ENCODE assay signal across 8 cellular contexts in the genomic region with DNA sequence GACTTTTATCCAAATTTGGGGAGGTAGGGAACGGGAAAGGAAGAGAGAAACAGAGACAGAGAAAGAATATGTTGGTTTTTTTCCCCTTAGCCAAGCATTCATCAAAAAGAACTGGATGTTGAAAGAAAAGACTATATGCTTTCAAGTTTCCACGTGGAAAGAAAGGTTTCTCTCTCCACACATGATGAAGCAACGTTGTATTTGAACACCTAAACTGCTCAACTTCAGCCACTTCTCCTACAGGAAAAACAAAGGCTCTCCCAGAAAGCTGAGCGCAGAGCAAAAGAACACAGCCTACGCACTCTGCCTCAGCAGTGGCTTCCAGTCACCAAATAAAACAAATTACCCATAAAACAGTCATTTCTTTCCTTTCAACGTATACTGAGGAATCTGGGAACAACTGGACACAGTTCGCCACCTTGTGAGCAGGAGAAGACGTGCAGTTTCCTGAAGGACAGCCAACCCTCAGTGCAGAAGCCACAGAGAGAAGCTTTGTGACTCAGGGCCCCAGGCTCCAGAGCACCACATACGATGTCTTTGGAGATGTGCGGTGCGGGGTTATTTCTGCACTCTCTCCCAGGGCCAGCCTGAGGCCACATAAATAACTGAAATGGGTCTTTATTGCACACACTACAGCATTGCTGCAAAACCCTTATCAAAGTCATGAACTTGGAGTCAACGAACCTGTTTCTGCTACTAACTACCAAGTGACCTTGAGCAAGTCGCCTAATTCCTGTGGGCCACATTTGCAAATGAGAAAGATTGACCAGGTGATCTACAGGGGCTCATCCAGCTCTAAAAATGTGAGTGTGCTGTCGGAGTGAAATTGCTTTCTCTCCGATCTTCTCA. TPM values are rescaled to one million over a fixed set of nuclear protein-coding genes. Genes with fewer than 3 reads are reported as not detected.
A peak's percentile ranks its signal among the peaks of the same experiment; 100 is the strongest.
DNase-seq lines count a peak whose midpoint lies in the region; ATAC-seq, FAIRE-seq and TF ChIP-seq lines count a peak whose summit lies in the region.

No MANE protein-coding gene starts in this region.

- no peak for TF ChIP-seq POLR2A in GM12891 (IDR thresholded peaks at IDR 0.05; ENCODE audit: low read depth, low read length)
- no peak for TF ChIP-seq POLR2A in transverse colon (IDR thresholded peaks at IDR 0.05)

- no peak overlapping the region for H3K27ac Mint-ChIP-seq in activated CD4-positive, alpha-beta memory T cell treated with anti-CD3 and anti-CD28 coated beads, Interleukin-2, amount 10 ng/mL, durations not matched to agents 7 days and 5 days

- no peak overlapping the region for H3K4me3 ChIP-seq in transverse colon

- peak; percentile 91 for FAIRE-seq in GM12891 (lab: Jason Lieb, UNC)

- POLR2A ChIA-PET in activated CD4-positive, alpha-beta memory T cell treated with anti-CD3 and anti-CD28 coated beads, Interleukin-2, amount 10 ng/mL, durations not matched to agents 7 days and 5 days (lab: Charles Lee), result interaction anchor here (0.8 to 1.1 kb wide), 2 partner anchors 17 to 21 kb away, joined by 4 read pairs; no protein-coding TSS in a partner anchor

- no peaks in the 10 kb centered on the region for H3K36me3 ChIP-seq in transverse colon

- 23 to 32% methylated on average over 6 to 15 of the region's 15 CpGs for WGBS in transverse colon (ENCODE audit: low coverage in 1 of 2), 2 donors

- H3K36me3 Mint-ChIP-seq in activated CD4-positive, alpha-beta memory T cell treated with anti-CD3 and anti-CD28 coated beads, Interleukin-2, amount 10 ng/mL, durations not matched to agents 7 days and 5 days (ENCODE audit: low read depth), result no peaks in the 10 kb centered on the region

- H3K4me3 Mint-ChIP-seq in activated CD4-positive, alpha-beta memory T cell treated with anti-CD3 and anti-CD28 coated beads, Interleukin-2, amount 10 ng/mL, durations not matched to agents 7 days and 5 days, result no peak overlapping the region

- H3K4me1 Mint-ChIP-seq in activated CD4-positive, alpha-beta memory T cell treated with anti-CD3 and anti-CD28 coated beads, Interleukin-2, amount 10 ng/mL, durations not matched to agents 7 days and 5 days, result peaks cover 16% of the 10 kb centered on the region

- intact Hi-C loops in transverse colon (cut with DNase I; ENCODE audit: low total_unique reads), result no loop called here

- H3K9me3 Mint-ChIP-seq in activated CD4-positive, alpha-beta memory T cell treated with anti-CD3 and anti-CD28 coated beads, Interleukin-2, amount 10 ng/mL, durations not matched to agents 7 days and 5 days, result no peaks in the 10 kb centered on the region

- no peaks in the 10 kb centered on the region for H3K27me3 ChIP-seq in transverse colon

- H3K27me3 Mint-ChIP-seq in activated CD4-positive, alpha-beta memory T cell treated with anti-CD3 and anti-CD28 coated beads, Interleukin-2, amount 10 ng/mL, durations not matched to agents 7 days and 5 days, result peaks cover 66% of the 10 kb centered on the region

- TF ChIP-seq CTCF in transverse colon (IDR thresholded peaks at IDR 0.05), result peak; percentile 35 to 63 (median 51)

- no peak overlapping the region for H3K27ac ChIP-seq in transverse colon

- H3K4me1 ChIP-seq in transverse colon, result peaks cover 0 to 7% (median 2%) of the 10 kb centered on the region in 4 donors

- in situ Hi-C loops in transverse colon (cut with MboI; ENCODE audit: low pct_ligation_motif_present in 1 of 4, low pct_unique_long_range_greater_than_20kb in 1 of 4, low sequenced_read_pairs in 3 of 4), result loop anchor here in 1 of 4 donors (10.0 kb wide), 1 partner anchor 169 kb away; no protein-coding TSS in a partner anchor

- peak; percentile 26 to 31 for DNase-seq in AML-193 (lab: John Stamatoyannopoulos, UW)
- DNase-seq in GM12891 (ENCODE audit: insufficient read length, low spot score), result no peak
- peak; percentile 17 for DNase-seq in NCI-H1417 treated with DMSO at 0.1 percent for 48 hours (lab: John Stamatoyannopoulos, UW)
- peak; percentile 42 for DNase-seq in activated CD4-positive, alpha-beta memory T cell treated with anti-CD3 and anti-CD28 coated beads, Interleukin-2, amount 10 ng/mL, durations not matched to agents 7 days and 5 days
- peak; percentile 73 for DNase-seq in iPS-NIHi11 (ENCODE audit: low spot score)
- DNase-seq in transverse colon, result peak; percentile 24

- H3K9me3 ChIP-seq in transverse colon, result no peaks in the 10 kb centered on the region

- TF ChIP-seq EP300 in transverse colon (IDR thresholded peaks at IDR 0.05; ENCODE audit: low read depth), result no peak

- CTCF ChIA-PET in activated CD4-positive, alpha-beta memory T cell treated with anti-CD3 and anti-CD28 coated beads, Interleukin-2, amount 10 ng/mL, durations not matched to agents 7 days and 5 days (lab: Charles Lee), result interaction anchor here (0.6 to 2.9 kb wide), 8 partner anchors 28 to 170 kb away, joined by 3 to 18 read pairs (median 4); no protein-coding TSS in a partner anchor

- peak; percentile 81 for ATAC-seq in HG02642 (IDR thresholded peaks at IDR 0.05; ENCODE audit: poor library complexity, unreplicated experiment)
- ATAC-seq in HG03139 (IDR thresholded peaks at IDR 0.05; ENCODE audit: unreplicated experiment), result no peak

TF ChIP-seq in GM12891, 5 proteins besides CTCF, POLR2A, EP300 and RAD21:
- TF ChIP-seq SPI1 (IDR thresholded peaks at IDR 0.05; ENCODE audit: low read depth, low read length) (no peak), PAX5 (IDR thresholded peaks at IDR 0.05; ENCODE audit: insufficient read depth, low read length, severe bottlenecking) (no peak), TAF1 (IDR thresholded peaks at IDR 0.05; ENCODE audit: low read depth, low read length) (no peak), POU2F2 (IDR thresholded peaks at IDR 0.05; ENCODE audit: low read depth, low read length) (no peak), POLR2AphosphoS5 (IDR thresholded peaks at IDR 0.05; ENCODE audit: low read depth, low read length) (no peak)

RNA-seq across cellular contexts. Expression of a gene that starts 10.1 kb away (rescaled TPM):
- not detected for polyA plus RNA-seq in GM12891 (2012; ENCODE audit: low read depth, missing spikeins)
- 10 to 100 TPM; 12.6 to 13.3 TPM for total RNA-seq in activated CD4-positive, alpha-beta memory T cell treated with anti-CD3 and anti-CD28 coated beads, Interleukin-2, amount 10 ng/mL, durations not matched to agents 7 days and 5 days
- total RNA-seq in transverse colon, result not detected

RNA-seq across cellular contexts. Expression of a gene that starts 48.0 kb away (rescaled TPM):
- not detected for polyA plus RNA-seq in GM12891 (2012; ENCODE audit: low read depth, missing spikeins)
- total RNA-seq in activated CD4-positive, alpha-beta memory T cell treated with anti-CD3 and anti-CD28 coated beads, Interleukin-2, amount 10 ng/mL, durations not matched to agents 7 days and 5 days, result 1 to 10 TPM; 5.5 to 6.2 TPM
- not detected for total RNA-seq in transverse colon

RNA-seq across cellular contexts. Expression of a gene that starts 50.3 kb away (rescaled TPM):
- 107 TPM for polyA plus RNA-seq in GM12891 (2012; ENCODE audit: low read depth, missing spikeins)
- 100 to 1,000 TPM; 149 TPM for total RNA-seq in activated CD4-positive, alpha-beta memory T cell treated with anti-CD3 and anti-CD28 coated beads, Interleukin-2, amount 10 ng/mL, durations not matched to agents 7 days and 5 days
- total RNA-seq in transverse colon, result 10 to 100 TPM; 13.5 to 27.3 (median 24.2) TPM

Comparison
In these comparisons a context has a peak if more than half of its experiments do, and no peak if none do; other contexts are left out.
1. RNA of a gene that starts 10.1 kb away (total RNA-seq): 12.6 to 13.3 TPM in activated CD4-positive, alpha-beta memory T cell treated with anti-CD3 and anti-CD28 coated beads, Interleukin-2, amount 10 ng/mL, durations not matched to agents 7 days and 5 days; not detected in transverse colon; every median in the first group is over 10 times any median in the second.
2. RNA of a gene that starts 48.0 kb away (total RNA-seq): 5.5 to 6.2 TPM in activated CD4-positive, alpha-beta memory T cell treated with anti-CD3 and anti-CD28 coated beads, Interleukin-2, amount 10 ng/mL, durations not matched to agents 7 days and 5 days; not detected in transverse colon; every median in the first group is over 4 times any median in the second.
3. RNA of a gene that starts 50.3 kb away (total RNA-seq): 149 TPM in activated CD4-positive, alpha-beta memory T cell treated with anti-CD3 and anti-CD28 coated beads, Interleukin-2, amount 10 ng/mL, durations not matched to agents 7 days and 5 days; 13.5 to 27.3 TPM in transverse colon; every median in the first group is over 4 times any median in the second.